ENCODE assay signal across 24 cellular contexts in genomic region chr17:39110435-39111136, GRCh38. TPM values are rescaled to one million over a fixed set of nuclear protein-coding genes. Genes with fewer than 3 reads are reported as not detected.
DNase-seq lines count a peak whose midpoint lies in the region; ATAC-seq and TF ChIP-seq lines count a peak whose summit lies in the region.
"Had no signal": no experiment of that assay in that cellular context is flagged by ENCODE, and none has a peak within 500 bp of the region (broad histone marks: within the 10 kb centered on the region; RNA-seq: fewer than 3 reads in every experiment).

No MANE protein-coding gene starts in this region.

- no peak overlapping the region for H2BK120ac ChIP-seq in neuronal stem cell (ENCODE audit: low read depth, low read length)

- H3K9me3 ChIP-seq in endodermal cell (ENCODE audit: control insufficient read depth, low read length) (no peaks in the 10 kb centered on the region), neuronal stem cell (replicated peaks in 1 of 2; ENCODE audit: control insufficient read depth in 2 of 2, insufficient read depth in 1 of 2, low read depth in 1 of 2, low read length in 2 of 2) (no peaks in the 10 kb centered on the region)
- H3K9me3 ChIP-seq: lower lobe of right lung, spleen, tibial nerve had no signal

- H2AFZ ChIP-seq in GM23338 = no peak overlapping the region
- no peak overlapping the region for H2AFZ ChIP-seq in neuronal stem cell (ENCODE audit: low read length)

- H3K14ac ChIP-seq in neuronal stem cell (ENCODE audit: low read length) = no peak overlapping the region

- H3K36me3 ChIP-seq in GM23338 (ENCODE audit: insufficient read depth) (no peaks in the 10 kb centered on the region), endodermal cell (ENCODE audit: control insufficient read depth, insufficient read depth, low read length) (no peaks in the 10 kb centered on the region), neuronal stem cell (replicated peaks in 1 of 2; ENCODE audit: control insufficient read depth in 2 of 2, insufficient read depth in 2 of 2, low read length in 2 of 2) (no peaks in the 10 kb centered on the region)
- H3K36me3 ChIP-seq: lower lobe of right lung, spleen, tibial nerve, WERI-Rb-1 had no signal

- H3K4me2 ChIP-seq in GM23338 (no peak overlapping the region), neuronal stem cell (ENCODE audit: insufficient read depth, low read length, poor library complexity, severe bottlenecking) (no peak overlapping the region)

- H3K27me3 ChIP-seq in GM23338 (ENCODE audit: insufficient read depth) (no peaks in the 10 kb centered on the region), endodermal cell (ENCODE audit: control insufficient read depth, insufficient read depth, low read length, poor library complexity, severe bottlenecking) (no peaks in the 10 kb centered on the region), neuronal stem cell (ENCODE audit: control insufficient read depth in 3 of 3, insufficient read depth in 3 of 3, low read depth in 1 of 3, low read length in 3 of 3) (peaks cover 0 to 45% (median 0%) of the 10 kb centered on the region in 3 experiments)
- H3K27me3 ChIP-seq: tibial nerve had no signal

- H3K36me3 Mint-ChIP-seq in GM23338 (ENCODE audit: low read depth) (no peaks in the 10 kb centered on the region), endodermal cell (ENCODE audit: low read depth) (no peaks in the 10 kb centered on the region)
- H3K36me3 Mint-ChIP-seq: activated naive CD4-positive, alpha-beta T cell treated with anti-CD3 and anti-CD28 coated beads, Interleukin-2, amount 50 U/mL, for 24 hours had no signal

- whole genome bisulfite sequencing in endodermal cell (ENCODE audit: insufficient coverage in 1 of 2, insufficient read length in 1 of 2), 2 experiments = 87 to 90% methylated on average over 12 to 19 of the region's 19 CpGs
- no CpG with 5 or more reads among the region's 19 CpGs for WGBS in neuronal stem cell (ENCODE audit: extremely low coverage in 2 of 2, insufficient read length in 2 of 2, insufficient replicate concordance in 1 of 2), 2 donors

- H2BK12ac ChIP-seq in neuronal stem cell (ENCODE audit: low read length) = no peak overlapping the region

- H2BK5ac ChIP-seq in neuronal stem cell (ENCODE audit: low read length) = no peak overlapping the region

- no peak overlapping the region for H3K23ac ChIP-seq in neuronal stem cell (ENCODE audit: low read depth, low read length, poor library complexity)

- H4K91ac ChIP-seq in neuronal stem cell (ENCODE audit: low read depth, low read length, poor library complexity) = no peak overlapping the region

- no peak overlapping the region for H3K4me3 Mint-ChIP-seq in GM23338
- H3K4me3 Mint-ChIP-seq in endodermal cell = no peak overlapping the region
- H3K4me3 Mint-ChIP-seq: activated CD8-positive, alpha-beta T cell treated with anti-CD3 and anti-CD28 coated beads for 36 hours; activated naive CD4-positive, alpha-beta T cell treated with anti-CD3 and anti-CD28 coated beads, Interleukin-2, amount 50 U/mL, for 24 hours; activated T-cell treated with anti-CD3 and anti-CD28 coated beads, Interleukin-2, amount 50 U/mL, for 4 hours; T-helper 1 cell treated with Interleukin-12 subunit alpha and Interleukin-12 subunit beta and Interleukin-4 antibody, amounts not matched to agents 30 μg/mL and 1 μg/mL, for 36 hours had no signal

- no peaks in the 10 kb centered on the region for H3K79me2 ChIP-seq in GM23338 (replicated peaks; ENCODE audit: insufficient read depth)

- H3K9ac ChIP-seq in endodermal cell (ENCODE audit: extremely low read depth, low read length, poor library complexity, severe bottlenecking) (no peak overlapping the region), neuronal stem cell (ENCODE audit: low read depth, low read length, poor library complexity) (no peak overlapping the region)

- H2BK15ac ChIP-seq in neuronal stem cell (ENCODE audit: low read length) = peak overlapping the region; percentile 12

- peak; percentile 59 for ATAC-seq in GM23338
- no peak for ATAC-seq in GM18873 (IDR thresholded peaks at IDR 0.05; ENCODE audit: low FRiP score, unreplicated experiment)
- ATAC-seq in HG03175 (IDR thresholded peaks at IDR 0.05; ENCODE audit: unreplicated experiment) = no peak
- ATAC-seq: activated CD8-positive, alpha-beta T cell treated with anti-CD3 and anti-CD28 coated beads for 36 hours; activated T-cell treated with anti-CD3 and anti-CD28 coated beads, Interleukin-2, amount 50 U/mL, for 4 hours had no signal

- peaks cover 1% of the 10 kb centered on the region for H3K79me1 ChIP-seq in neuronal stem cell (ENCODE audit: low read depth, low read length)

- H3K4me1 Mint-ChIP-seq in GM23338 (no peaks in the 10 kb centered on the region; the same call in 2 of the 3 replicates), endodermal cell (peaks cover 25% of the 10 kb centered on the region)
- H3K4me1 Mint-ChIP-seq: activated naive CD4-positive, alpha-beta T cell treated with anti-CD3 and anti-CD28 coated beads, Interleukin-2, amount 50 U/mL, for 24 hours had no signal

- H4K8ac ChIP-seq in neuronal stem cell (ENCODE audit: low read depth, low read length) = no peak overlapping the region

- H3K4me1 ChIP-seq in GM23338 (ENCODE audit: insufficient read depth) (no peaks in the 10 kb centered on the region), endodermal cell (ENCODE audit: control insufficient read depth, insufficient read depth, low read length) (no peaks in the 10 kb centered on the region), neuronal stem cell (ENCODE audit: control insufficient read depth in 2 of 2, insufficient read depth in 1 of 2, low read depth in 1 of 2, low read length in 2 of 2) (peaks cover 2 to 6% of the 10 kb centered on the region in 2 donors)
- H3K4me1 ChIP-seq: lower lobe of right lung, spleen had no signal

- no peaks in the 10 kb centered on the region for H3K9me2 ChIP-seq in GM23338 (ENCODE audit: insufficient read depth)

- no peaks in the 10 kb centered on the region for H3F3A ChIP-seq in GM23338 (replicated peaks; ENCODE audit: low read depth)

- no peak overlapping the region for H3K4me3 ChIP-seq in GM23338
- no peak overlapping the region for H3K4me3 ChIP-seq in endodermal cell (ENCODE audit: low read length)
- no peak overlapping the region for H3K4me3 ChIP-seq in neuronal stem cell (ENCODE audit: low read length in 2 of 2)
- H3K4me3 ChIP-seq: lower lobe of right lung, spleen, tibial nerve had no signal

- no peak overlapping the region for H2AK5ac ChIP-seq in neuronal stem cell (ENCODE audit: low read depth, low read length)

- no peaks in the 10 kb centered on the region for H3K9me3 Mint-ChIP-seq in GM23338
- no peaks in the 10 kb centered on the region for H3K9me3 Mint-ChIP-seq in endodermal cell
- H3K9me3 Mint-ChIP-seq: activated CD8-positive, alpha-beta T cell treated with anti-CD3 and anti-CD28 coated beads for 36 hours; activated naive CD4-positive, alpha-beta T cell treated with anti-CD3 and anti-CD28 coated beads, Interleukin-2, amount 50 U/mL, for 24 hours; activated T-cell treated with anti-CD3 and anti-CD28 coated beads, Interleukin-2, amount 50 U/mL, for 4 hours; T-helper 1 cell treated with Interleukin-12 subunit alpha and Interleukin-12 subunit beta and Interleukin-4 antibody, amounts not matched to agents 30 μg/mL and 1 μg/mL, for 36 hours had no signal

- no peak overlapping the region for H3K27ac ChIP-seq in GM23338 (ENCODE audit: low read depth)
- H3K27ac ChIP-seq in endodermal cell (ENCODE audit: low read depth, low read length) = no peak overlapping the region
- no peak overlapping the region for H3K27ac ChIP-seq in neuronal stem cell (replicated peaks; ENCODE audit: low read length)
- H3K27ac ChIP-seq: lower lobe of right lung, spleen, tibial nerve, WERI-Rb-1 had no signal

- DNase-seq in GM23338 (ENCODE audit: low spot score) = peak; percentile 37
- peak; percentile 7 for DNase-seq in NCI-H2196 treated with DMSO at 0.1 percent for 48 hours (lab: John Stamatoyannopoulos, UW; ENCODE audit: unreplicated experiment)
- peak; percentile 75 for DNase-seq in endodermal cell
- DNase-seq in neuronal stem cell (ENCODE audit: low spot score) = no peak
- DNase-seq in HuH-7 (ENCODE audit: low spot score) = no peak
- no peak for DNase-seq in DMS153 treated with DMSO at 0.1 percent for 48 hours (lab: John Stamatoyannopoulos, UW; ENCODE audit: unreplicated experiment)
- DNase-seq: activated CD8-positive, alpha-beta T cell treated with anti-CD3 and anti-CD28 coated beads for 36 hours; activated T-cell treated with anti-CD3 and anti-CD28 coated beads, Interleukin-2, amount 50 U/mL, for 4 hours; C1 segment of cervical spinal cord; DMS153; foreskin fibroblast; lower lobe of right lung; MV-4-11; NCI-H2171 treated with DMSO at 0.1 percent for 48 hours; posterior cingulate gyrus; Right ventricle myocardium superior; spleen; WERI-Rb-1 had no signal

- H3K18ac ChIP-seq in neuronal stem cell (ENCODE audit: low read length) = peak overlapping the region; percentile 2

- TF ChIP-seq CTCF in GM23338 (conservative IDR thresholded peaks at IDR 0.05; ENCODE audit: low read depth in 2 of 2) = 0 out of 4 replicates have a peak, but pooled peaks of 1 of the 2 experiments have one; percentile 24
- peak; percentile 34 for TF ChIP-seq CTCF in endodermal cell (conservative IDR thresholded peaks at IDR 0.05)

- peaks cover 7% of the 10 kb centered on the region for H3K27me3 Mint-ChIP-seq in GM23338 (ENCODE audit: insufficient read depth, low read depth, poor library complexity)
- peaks cover 2% of the 10 kb centered on the region for H3K27me3 Mint-ChIP-seq in endodermal cell (ENCODE audit: insufficient read depth)
- H3K27me3 Mint-ChIP-seq: activated CD8-positive, alpha-beta T cell treated with anti-CD3 and anti-CD28 coated beads for 36 hours; activated naive CD4-positive, alpha-beta T cell treated with anti-CD3 and anti-CD28 coated beads, Interleukin-2, amount 50 U/mL, for 24 hours had no signal

- no peak overlapping the region for H3K4ac ChIP-seq in neuronal stem cell (ENCODE audit: low read length)

- H3K27ac Mint-ChIP-seq in GM23338 = no peak overlapping the region
- no peak overlapping the region for H3K27ac Mint-ChIP-seq in endodermal cell
- H3K27ac Mint-ChIP-seq: activated CD8-positive, alpha-beta T cell treated with anti-CD3 and anti-CD28 coated beads for 36 hours; activated naive CD4-positive, alpha-beta T cell treated with anti-CD3 and anti-CD28 coated beads, Interleukin-2, amount 50 U/mL, for 24 hours; T-helper 1 cell treated with Interleukin-12 subunit alpha and Interleukin-12 subunit beta and Interleukin-4 antibody, amounts not matched to agents 30 μg/mL and 1 μg/mL, for 36 hours had no signal

- no peaks in the 10 kb centered on the region for H4K20me1 ChIP-seq in GM23338 (replicated peaks; ENCODE audit: insufficient read depth)

RNA-seq across cellular contexts. Expression of gene PLXDC1, which starts 40.9 kb away (rescaled TPM):
- 0.28 and 0.39 TPM in 2 replicates for total RNA-seq in GM23338 (2014; rRNA removed; shearing (Covaris generic))
- 0.75 and 0.91 TPM in 2 replicates for polyA plus RNA-seq in GM23338 (2016; fragmentation: Nextera tagmentation; extraction: Ambion mirVana)
- total RNA-seq in endodermal cell = 1 to 10 TPM; 9.0 TPM
- polyA plus RNA-seq in endodermal cell (2013, experiment 1 of 2) = 2.3 TPM
- polyA plus RNA-seq in endodermal cell (2013, experiment 2 of 2) = 1.4 TPM
- polyA plus RNA-seq in neuronal stem cell (2013, experiment 1 of 2) = 0.56 TPM
- 0.46 TPM for polyA plus RNA-seq in neuronal stem cell (2013, experiment 2 of 2)

RNA-seq across cellular contexts. Expression of gene ARL5C, which starts 55.4 kb away (rescaled TPM):
- total RNA-seq in GM23338 (2014; rRNA removed; shearing (Covaris generic)) = not detected in 2 replicates
- polyA plus RNA-seq in GM23338 (2016; fragmentation: Nextera tagmentation; extraction: Ambion mirVana) = not detected in 2 replicates
- total RNA-seq in endodermal cell = not detected
- not detected for polyA plus RNA-seq in endodermal cell (2013, experiment 1 of 2)
- polyA plus RNA-seq in endodermal cell (2013, experiment 2 of 2) = not detected
- polyA plus RNA-seq in neuronal stem cell (2013, experiment 1 of 2) = not detected
- not detected for polyA plus RNA-seq in neuronal stem cell (2013, experiment 2 of 2)
- total RNA-seq: activated CD8-positive, alpha-beta T cell treated with anti-CD3 and anti-CD28 coated beads for 36 hours; activated T-cell treated with anti-CD3 and anti-CD28 coated beads, Interleukin-2, amount 50 U/mL, for 4 hours; lower lobe of right lung; myocyte; Right ventricle myocardium superior; spleen; tibial nerve had no signal
- polyA plus RNA-seq: spleen had no signal

Comparison
In these comparisons a context has a peak if more than half of its experiments do, and no peak if none do; other contexts are left out.
1. DNase-seq: peak in GM23338 (single experiment), NCI-H2196 treated with DMSO at 0.1 percent for 48 hours (single experiment) and endodermal cell (single experiment); none in neuronal stem cell (single experiment), HuH-7 (single experiment) and DMS153 treated with DMSO at 0.1 percent for 48 hours (single experiment).